9 cellular contexts compared by ENCODE assay signal in genomic region chr1:94863297-94863911, GRCh38. TPM values are rescaled to one million over a fixed set of nuclear protein-coding genes. Genes with fewer than 3 reads are reported as not detected.
DNase-seq lines count a peak whose midpoint lies in the region; ATAC-seq and TF ChIP-seq lines count a peak whose summit lies in the region.
"Had no signal": no experiment of that assay in that cellular context is flagged by ENCODE, and none has a peak within 500 bp of the region (broad histone marks: within the 10 kb centered on the region; RNA-seq: fewer than 3 reads in every experiment).

No MANE protein-coding gene starts in this region.

- peaks cover 46 to 84% of the 10 kb centered on the region in 2 donors for H3K4me1 ChIP-seq in adrenal gland (replicated peaks in 1 of 2)
- peaks cover 6 to 74% (median 39%) of the 10 kb centered on the region in 9 donors for H3K4me1 ChIP-seq in heart right ventricle

- TF ChIP-seq POLR2A in adrenal gland (IDR thresholded peaks at IDR 0.05), result no peak

- ATAC-seq in heart right ventricle (peak; percentile 44 to 77 (median 60)), HG03095 (IDR thresholded peaks at IDR 0.05; ENCODE audit: unreplicated experiment) (no peak), T-helper 17 cell (no peak), GM21447 (IDR thresholded peaks at IDR 0.05; ENCODE audit: unreplicated experiment) (no peak)
- ATAC-seq: GM12878 had no signal

- H3K4me3 Mint-ChIP-seq in T-helper 17 cell, result no peak overlapping the region

- H3K4me3 ChIP-seq in adrenal gland (peak overlapping the region in 1 of 4 donors; percentile 23), heart right ventricle (peak overlapping the region in 1 of 10 donors; percentile 1), skeletal muscle cell (ENCODE audit: low read depth, low read length) (no peak overlapping the region)
- H3K4me3 ChIP-seq: GM12878 had no signal

- 0 to 1% (median 0%) methylated on average over 2 of the region's 2 CpGs for WGBS in adrenal gland, 4 donors
- WGBS in heart right ventricle, 2 donors, result 7 to 12% methylated on average over 2 of the region's 2 CpGs

- H3K36me3 ChIP-seq in adrenal gland (replicated peaks in 1 of 2) (no peaks in the 10 kb centered on the region), heart right ventricle (no peaks in the 10 kb centered on the region)

- H3K9me3 ChIP-seq in adrenal gland (replicated peaks in 1 of 3) (no peaks in the 10 kb centered on the region), heart right ventricle (no peaks in the 10 kb centered on the region), T-helper 17 cell (ENCODE audit: control insufficient read depth, low read length, poor library complexity, severe bottlenecking) (peaks cover 3% of the 10 kb centered on the region)

- DNase-seq in H4 (ENCODE audit: low spot score), result peak; percentile 44
- DNase-seq in adrenal gland, result peak in 2 of 7 donors; percentile 53 to 63
- DNase-seq in heart right ventricle, result no peak
- DNase-seq in skeletal muscle cell (ENCODE audit: low read depth), result peak; percentile 49
- no peak for DNase-seq in KG1 (lab: John Stamatoyannopoulos, UW)
- DNase-seq in T-helper 17 cell, result no peak

- TF ChIP-seq CTCF in adrenal gland (IDR thresholded peaks at IDR 0.05) (no peak), heart right ventricle (IDR thresholded peaks at IDR 0.05) (no peak)

- intact Hi-C loops in adrenal gland (cut with DNase I) (no loop called here), heart right ventricle (cut with DNase I) (loop anchor here in 2 of 10 donors (5.0 to 10.0 kb wide), 2 partner anchors 51 to 54 kb away; no protein-coding TSS in a partner anchor)

- H3K36me3 Mint-ChIP-seq in T-helper 17 cell (ENCODE audit: low read depth), result peaks cover 5% of the 10 kb centered on the region

- H3K27me3 ChIP-seq in adrenal gland, result no peaks in the 10 kb centered on the region
- no peaks in the 10 kb centered on the region for H3K27me3 ChIP-seq in heart right ventricle

- H3K4me1 Mint-ChIP-seq in T-helper 17 cell, result peaks cover 7% of the 10 kb centered on the region

- H3K27me3 Mint-ChIP-seq in T-helper 17 cell, result peaks cover 32% of the 10 kb centered on the region

- H3K27ac ChIP-seq in adrenal gland, result peak overlapping the region; percentile 73 to 92 (median 87)
- H3K27ac ChIP-seq in heart right ventricle, result peak overlapping the region; percentile 67 to 88 (median 80)

- H3K27ac Mint-ChIP-seq in T-helper 17 cell, result no peak overlapping the region

RNA-seq across cellular contexts. Expression of gene SLC44A3, which starts 43.2 kb away (rescaled TPM):
- total RNA-seq in H4 (2014; rRNA removed; shearing (Covaris generic)), result 1.1 and 2.7 TPM in 2 replicates
- total RNA-seq in adrenal gland, result 10 to 100 TPM in 3 of 8 donors, 1 to 10 TPM in 5; 6.6 to 26.2 (median 9.5) TPM
- polyA plus RNA-seq in adrenal gland, result 10 to 100 TPM in 1 of 3 donors, 1 to 10 TPM in 2; 4.2 to 21.0 (median 7.3) TPM
- 1 to 10 TPM; 2.2 to 9.4 (median 6.3) TPM for total RNA-seq in heart right ventricle
- polyA plus RNA-seq in heart right ventricle, result 1 to 10 TPM; 1.2 to 1.6 TPM
- 1 to 10 TPM in 1 of 2 donors, under 1 TPM in 1; 0.68 to 2.1 TPM for total RNA-seq in T-helper 17 cell
- total RNA-seq: GM12878 had no signal
- polyA plus RNA-seq: GM12878 had no signal

Comparison
In these comparisons a context has a peak if more than half of its experiments do, and no peak if none do; other contexts are left out.
1. DNase-seq: peak in H4 (single experiment) and skeletal muscle cell (single experiment); none in heart right ventricle (0 of 2), KG1 (single experiment) and T-helper 17 cell (0 of 3).
2. ATAC-seq: peak in heart right ventricle (8 of 8); none in HG03095 (single experiment), T-helper 17 cell (single experiment) and GM21447 (single experiment).